ENCODE assay signal across 12 cellular contexts in genomic region chr2:227461878-227462462, GRCh38. TPM values are rescaled to one million over a fixed set of nuclear protein-coding genes. Genes with fewer than 3 reads are reported as not detected.
A peak's percentile ranks its signal among the peaks of the same experiment; 100 is the strongest.
DNase-seq lines count a peak whose midpoint lies in the region; ATAC-seq lines count a peak whose summit lies in the region.
"Had no signal": no experiment of that assay in that cellular context is flagged by ENCODE, and none has a peak within 500 bp of the region (broad histone marks: within the 10 kb centered on the region; RNA-seq: fewer than 3 reads in every experiment).

No MANE protein-coding gene starts in this region.

- no peaks in the 10 kb centered on the region for H3K27me3 Mint-ChIP-seq in activated CD4-positive, alpha-beta T cell treated with anti-CD3 and anti-CD28 coated beads for 36 hours
- H3K27me3 Mint-ChIP-seq in naive B cell = no peaks in the 10 kb centered on the region
- H3K27me3 Mint-ChIP-seq: activated CD4-positive, alpha-beta T cell treated with anti-CD3 and anti-CD28 coated beads, Interleukin-2, amount 10 ng/mL, durations not matched to agents 7 days and 5 days had no signal

- POLR2A ChIA-PET in activated CD4-positive, alpha-beta T cell treated with anti-CD3 and anti-CD28 coated beads for 36 hours (lab: Charles Lee) = no interaction called here

- H3K27ac Mint-ChIP-seq in activated CD4-positive, alpha-beta T cell treated with anti-CD3 and anti-CD28 coated beads for 36 hours = peak overlapping the region; percentile 95
- H3K27ac Mint-ChIP-seq in naive B cell = peak overlapping the region in 5 of 6 donors; percentile 2 to 91 (median 45)
- H3K27ac Mint-ChIP-seq: mesothelial cell of epicardium had no signal

- no peaks in the 10 kb centered on the region for H3K36me3 Mint-ChIP-seq in activated CD4-positive, alpha-beta T cell treated with anti-CD3 and anti-CD28 coated beads for 36 hours (ENCODE audit: low read depth)
- H3K36me3 Mint-ChIP-seq in naive B cell = no peaks in the 10 kb centered on the region
- H3K36me3 Mint-ChIP-seq: mesothelial cell of epicardium had no signal

- peaks cover 90% of the 10 kb centered on the region for H3K4me1 Mint-ChIP-seq in activated CD4-positive, alpha-beta T cell treated with anti-CD3 and anti-CD28 coated beads for 36 hours
- H3K4me1 Mint-ChIP-seq in naive B cell = peaks cover 46 to 60% (median 57%) of the 10 kb centered on the region in 3 donors

- peak overlapping the region; percentile 58 for H3K4me3 Mint-ChIP-seq in activated CD4-positive, alpha-beta T cell treated with anti-CD3 and anti-CD28 coated beads for 36 hours
- peak overlapping the region; percentile 1 to 65 (median 20) for H3K4me3 Mint-ChIP-seq in naive B cell
- H3K4me3 Mint-ChIP-seq: activated CD4-positive, alpha-beta T cell treated with anti-CD3 and anti-CD28 coated beads, Interleukin-2, amount 10 ng/mL, durations not matched to agents 7 days and 5 days; mesothelial cell of epicardium had no signal

- intact Hi-C loops in activated CD4-positive, alpha-beta T cell treated with anti-CD3 and anti-CD28 coated beads for 36 hours (cut with DNase I, micrococcal nuclease) = loop anchor here (1.0 to 5.0 kb wide), 6 partner anchors 51 to 625 kb away; partner anchors contain the start of genes MFF (in 1 of the 2) and RHBDD1 (in 1 of the 2)

- ATAC-seq in activated CD4-positive, alpha-beta T cell treated with anti-CD3 and anti-CD28 coated beads for 36 hours = peak; percentile 1
- ATAC-seq in GM21576 (IDR thresholded peaks at IDR 0.05; ENCODE audit: unreplicated experiment) (peak; percentile 23), HG03354 (IDR thresholded peaks at IDR 0.05; ENCODE audit: poor library complexity, severe bottlenecking, unreplicated experiment) (peak; percentile 27), naive B cell (ENCODE audit: low read depth in 2 of 2) (peak; percentile 43 to 47)

- peak; percentile 34 for DNase-seq in activated CD4-positive, alpha-beta T cell treated with anti-CD3 and anti-CD28 coated beads for 36 hours
- no peak for DNase-seq in activated CD4-positive, alpha-beta T cell treated with anti-CD3 and anti-CD28 coated beads for 4 hours
- DNase-seq in naive B cell (no peak), NOMO-1 treated with dmso at 0.1 percent for 144 hours (lab: John Stamatoyannopoulos, UW; ENCODE audit: unreplicated experiment) (no peak), mesenteric fat pad (ENCODE audit: low spot score) (no peak), glomerular visceral epithelial cell (ENCODE audit: extremely low spot score) (no peak)
- DNase-seq: activated CD4-positive, alpha-beta T cell treated with anti-CD3 and anti-CD28 coated beads, Interleukin-2, amount 10 ng/mL, durations not matched to agents 7 days and 5 days; cerebellar nuclear complex; foreskin fibroblast had no signal

- H3K9me3 Mint-ChIP-seq in activated CD4-positive, alpha-beta T cell treated with anti-CD3 and anti-CD28 coated beads for 36 hours (ENCODE audit: low read depth) = no peaks in the 10 kb centered on the region
- H3K9me3 Mint-ChIP-seq in naive B cell = no peaks in the 10 kb centered on the region
- H3K9me3 Mint-ChIP-seq: activated CD4-positive, alpha-beta T cell treated with anti-CD3 and anti-CD28 coated beads, Interleukin-2, amount 10 ng/mL, durations not matched to agents 7 days and 5 days; mesothelial cell of epicardium had no signal

- CTCF ChIA-PET in activated CD4-positive, alpha-beta T cell treated with anti-CD3 and anti-CD28 coated beads for 36 hours (lab: Charles Lee) = interaction anchor here (1.0 kb wide), 1 partner anchor 9 kb away, joined by 4 read pairs; no protein-coding TSS in a partner anchor

RNA-seq across cellular contexts. Expression of gene AGFG1, which starts 10.0 kb away (rescaled TPM):
- 100 to 1,000 TPM; 158 to 214 TPM for total RNA-seq in activated CD4-positive, alpha-beta T cell treated with anti-CD3 and anti-CD28 coated beads for 36 hours
- polyA plus RNA-seq in naive B cell (ENCODE audit: low read depth in 6 of 6) = 10 to 100 TPM; 17.9 to 38.5 (median 26.6) TPM
- total RNA-seq in mesenteric fat pad = 274 TPM
